In the genomic region with DNA sequence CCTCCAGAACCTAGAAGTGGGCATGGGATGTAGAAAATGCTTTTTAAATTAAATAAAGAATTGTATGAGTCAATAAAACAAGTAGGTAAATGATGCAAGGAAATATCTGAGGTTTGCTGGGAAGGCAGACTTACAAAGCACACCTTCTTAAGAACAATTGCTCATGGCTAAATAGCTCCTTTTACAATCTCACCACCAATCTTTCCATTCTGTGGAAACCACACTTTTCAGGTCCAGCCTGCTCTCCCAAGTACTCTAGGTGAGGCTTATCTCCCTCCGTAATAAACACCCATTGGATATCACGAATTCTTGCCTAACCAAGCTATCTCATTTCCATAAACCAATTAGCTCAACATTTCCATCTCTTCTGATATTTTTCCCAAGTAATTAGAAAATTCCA, we compare ENCODE assay signal across 23 cellular contexts.
DNase-seq lines count a peak whose midpoint lies in the region; ATAC-seq, FAIRE-seq and TF ChIP-seq lines count a peak whose summit lies in the region.
"Had no signal": no experiment of that assay in that cellular context is flagged by ENCODE, and none has a peak within 500 bp of the region (broad histone marks: within the 10 kb centered on the region; RNA-seq: fewer than 3 reads in every experiment).

No MANE protein-coding gene starts in this region.

- DNase-seq in astrocyte of the hippocampus (ENCODE audit: low read depth, low spot score), result peak; percentile 4
- peak; percentile 2 for DNase-seq in bronchial epithelial cell (ENCODE audit: low read depth)
- DNase-seq in foreskin keratinocyte, result peak; percentile 24 to 34
- peak; percentile 59 for DNase-seq in renal cortical epithelial cell (ENCODE audit: low read depth)
- no peak for DNase-seq in CD4-positive, alpha-beta memory T cell
- DNase-seq in BE2C, result no peak
- DNase-seq in DMS153 (lab: John Stamatoyannopoulos, UW), result no peak
- DNase-seq: ACHN; Calu3; CD4-positive, alpha-beta T cell; DMS53; GDM1; GM23248; H7; HFFc6; KBM-7 had no signal

- no peaks in the 10 kb centered on the region for H3K9me3 ChIP-seq in CD4-positive, alpha-beta memory T cell (ENCODE audit: control insufficient read depth in 1 of 2, low read length in 2 of 2)
- H3K9me3 ChIP-seq in BE2C, result no peaks in the 10 kb centered on the region

- POLR2A ChIA-PET in CD4-positive, alpha-beta memory T cell (lab: Charles Lee; ENCODE audit: partially characterized antibody), result no interaction called here

- peaks cover 0 to 5% (median 2%) of the 10 kb centered on the region in 8 donors for H3K9me3 Mint-ChIP-seq in CD4-positive, alpha-beta memory T cell
- H3K9me3 Mint-ChIP-seq: CD4-positive, alpha-beta T cell; HFFc6 had no signal

- no peaks in the 10 kb centered on the region for H3K27me3 ChIP-seq in bronchial epithelial cell (ENCODE audit: control insufficient read depth, insufficient read depth, low read length)
- no peaks in the 10 kb centered on the region for H3K27me3 ChIP-seq in foreskin keratinocyte
- no peaks in the 10 kb centered on the region for H3K27me3 ChIP-seq in CD4-positive, alpha-beta memory T cell (ENCODE audit: insufficient read depth, low read length)
- H3K27me3 ChIP-seq in BE2C, result no peaks in the 10 kb centered on the region

- H3K4me3 Mint-ChIP-seq in CD4-positive, alpha-beta memory T cell, result no peak overlapping the region
- H3K4me3 Mint-ChIP-seq: CD4-positive, alpha-beta T cell; HFFc6; IgD-negative memory B cell had no signal

- H3K4me1 Mint-ChIP-seq in CD4-positive, alpha-beta memory T cell, result no peaks in the 10 kb centered on the region

- no peak overlapping the region for H3K27ac Mint-ChIP-seq in CD4-positive, alpha-beta memory T cell
- H3K27ac Mint-ChIP-seq: CD4-positive, alpha-beta T cell; HFFc6; IgD-negative memory B cell had no signal

- no peak overlapping the region for H3K27ac ChIP-seq in foreskin keratinocyte
- no peak overlapping the region for H3K27ac ChIP-seq in CD4-positive, alpha-beta memory T cell (ENCODE audit: low read depth, low read length)
- H3K27ac ChIP-seq: C4-2B, GM23248 had no signal

- intact Hi-C loops in CD4-positive, alpha-beta memory T cell (cut with micrococcal nuclease), result no loop called here

- no peak for FAIRE-seq in bronchial epithelial cell (lab: Jason Lieb, UNC)
- FAIRE-seq: A204.1, GM12892, GM18507, HepG2 had no signal

- CTCF ChIA-PET in CD4-positive, alpha-beta memory T cell (lab: Charles Lee; ENCODE audit: partially characterized antibody), result no interaction called here

- H3K4me3 ChIP-seq in bronchial epithelial cell (ENCODE audit: low read depth, low read length), result no peak overlapping the region
- no peak overlapping the region for H3K4me3 ChIP-seq in CD4-positive, alpha-beta memory T cell (ENCODE audit: low read length in 2 of 2)
- no peak overlapping the region for H3K4me3 ChIP-seq in BE2C (ENCODE audit: low read depth, low read length)
- H3K4me3 ChIP-seq: GM23248 had no signal

- H3K4me1 ChIP-seq in foreskin keratinocyte, result no peaks in the 10 kb centered on the region
- H3K4me1 ChIP-seq in CD4-positive, alpha-beta memory T cell (ENCODE audit: insufficient read depth, low read length), result no peaks in the 10 kb centered on the region
- H3K4me1 ChIP-seq in BE2C, result no peaks in the 10 kb centered on the region

- H3K27me3 Mint-ChIP-seq in CD4-positive, alpha-beta memory T cell, result no peaks in the 10 kb centered on the region
- H3K27me3 Mint-ChIP-seq: CD4-positive, alpha-beta T cell; IgD-negative memory B cell had no signal

- no peaks in the 10 kb centered on the region for H3K36me3 Mint-ChIP-seq in CD4-positive, alpha-beta memory T cell
- H3K36me3 Mint-ChIP-seq: IgD-negative memory B cell had no signal

- H3K36me3 ChIP-seq in bronchial epithelial cell (ENCODE audit: control insufficient read depth, insufficient read depth, low read length) (no peaks in the 10 kb centered on the region), BE2C (no peaks in the 10 kb centered on the region)
- no peaks in the 10 kb centered on the region for H3K36me3 ChIP-seq in CD4-positive, alpha-beta memory T cell (ENCODE audit: insufficient read depth, low read length)

- TF ChIP-seq CTCF in bronchial epithelial cell (IDR thresholded peaks at IDR 0.05; ENCODE audit: insufficient read depth, low read length, severe bottlenecking) (no peak), foreskin keratinocyte (conservative IDR thresholded peaks at IDR 0.05) (no peak), BE2C (IDR thresholded peaks at IDR 0.05; ENCODE audit: low read depth, low read length) (no peak)

- no peak for ATAC-seq in foreskin keratinocyte
- ATAC-seq: HCT116, HepG2 had no signal

Comparison
In these comparisons a context has a peak if more than half of its experiments do, and no peak if none do; other contexts are left out.
1. DNase-seq: peak in astrocyte of the hippocampus (single experiment), bronchial epithelial cell (single experiment), foreskin keratinocyte (2 of 2) and renal cortical epithelial cell (single experiment); none in CD4-positive, alpha-beta memory T cell (0 of 5), BE2C (single experiment) and DMS153 (single experiment).